In the genomic region with DNA sequence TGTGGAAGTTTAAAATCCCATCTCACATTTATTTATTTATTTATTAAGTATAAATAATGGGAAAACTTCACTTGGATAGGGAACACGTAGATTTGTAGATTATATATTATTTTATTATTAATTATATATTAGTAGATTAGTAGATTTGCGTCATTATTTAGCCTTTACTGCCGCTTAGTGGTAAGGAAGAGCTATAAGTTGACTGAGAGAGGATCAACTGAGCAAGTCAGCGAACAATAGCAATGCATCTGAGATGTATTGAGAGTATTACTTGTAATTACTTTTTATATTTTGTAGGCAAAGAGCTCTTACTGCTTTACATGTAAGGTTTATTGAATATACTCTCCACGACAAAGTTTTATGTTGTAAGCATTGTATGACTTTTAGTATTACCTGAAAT, we compare ENCODE assay signal across 8 cellular contexts.
DNase-seq lines count a peak whose midpoint lies in the region; ATAC-seq, FAIRE-seq and TF ChIP-seq lines count a peak whose summit lies in the region.

No MANE protein-coding gene starts in this region.

- ATAC-seq in HG03432 (IDR thresholded peaks at IDR 0.05; ENCODE audit: unreplicated experiment) (peak; percentile 67), GM12878 (0 out of 3 replicates have a peak, but pooled peaks have one; percentile 48)

- H2BK5ac ChIP-seq in mesenchymal stem cell (ENCODE audit: low read depth, low read length, poor library complexity, severe bottlenecking), result no peak overlapping the region

- H3K9me3 ChIP-seq in GM12878 (replicated peaks; ENCODE audit: control insufficient read depth, insufficient read depth, low read length) (no peaks in the 10 kb centered on the region), mesenchymal stem cell (ENCODE audit: control insufficient read depth, low read length) (no peaks in the 10 kb centered on the region)

- H3K4ac ChIP-seq in mesenchymal stem cell (ENCODE audit: low read depth in 1 of 2, low read length in 2 of 2), result no peak overlapping the region

- H3K79me2 ChIP-seq in GM12878 (ENCODE audit: control insufficient read depth, insufficient read depth, low read length), result no peaks in the 10 kb centered on the region

- TF ChIP-seq CTCF in GM12878 (IDR thresholded peaks at IDR 0.05 in 2 of 3, conservative IDR thresholded peaks at IDR 0.05 in 1 of 3; ENCODE audit: control insufficient read depth in 2 of 3, extremely low read depth in 1 of 3, insufficient read depth in 1 of 3, low read depth in 3 of 3, low read length in 3 of 3), result peak; percentile 39 to 54 (median 45); a peak in 5 of 6 replicates

- H3K4me3 ChIP-seq in GM12878 (no peak overlapping the region), mesenchymal stem cell (ENCODE audit: insufficient read depth in 1 of 2, low read depth in 1 of 2, low read length in 2 of 2) (no peak overlapping the region)

- H3K9ac ChIP-seq in GM12878 (ENCODE audit: control insufficient read depth, insufficient read depth, low read length) (no peak overlapping the region), mesenchymal stem cell (ENCODE audit: low read length) (no peak overlapping the region)

- no peak for FAIRE-seq in GM12878 (lab: Jason Lieb, UNC)

- H3K18ac ChIP-seq in mesenchymal stem cell (ENCODE audit: low read depth in 1 of 2, low read length in 2 of 2), result no peak overlapping the region

- H3K4me2 ChIP-seq in GM12878 (ENCODE audit: control insufficient read depth, insufficient read depth) (no peak overlapping the region), mesenchymal stem cell (ENCODE audit: low read length, poor library complexity, severe bottlenecking) (no peak overlapping the region)

- H3K27ac ChIP-seq in GM12878 (ENCODE audit: control insufficient read depth, insufficient read depth) (no peak overlapping the region), mesenchymal stem cell (ENCODE audit: low read length, poor library complexity, severe bottlenecking) (no peak overlapping the region)

- H3K27me3 ChIP-seq in GM12878 (replicated peaks in 1 of 2; ENCODE audit: control insufficient read depth in 2 of 2, insufficient read depth in 2 of 2, low read length in 1 of 2) (no peaks in the 10 kb centered on the region), mesenchymal stem cell (ENCODE audit: control insufficient read depth in 1 of 2, insufficient read depth in 1 of 2, low read length in 2 of 2) (peaks cover 5 to 8% of the 10 kb centered on the region in 2 experiments)

- no peak overlapping the region for H2AK5ac ChIP-seq in mesenchymal stem cell (ENCODE audit: low read length, severe bottlenecking)

- POLR2A ChIA-PET in GM12878 (lab: Charles Lee), result interaction anchor here (0.6 kb wide), 2 partner anchors 496 to 549 kb away, joined by 4 read pairs; no protein-coding TSS in a partner anchor

- WGBS in GM12878 (ENCODE audit: insufficient coverage, insufficient replicate concordance, low lambda C conversion rate, missing lambda C conversion rate), result 7% methylated on average over 5 of the region's 5 CpGs
- WGBS in mesenchymal stem cell, result 51% methylated on average over 4 of the region's 5 CpGs

- H2BK12ac ChIP-seq in mesenchymal stem cell (ENCODE audit: low read length in 2 of 2), result no peak overlapping the region

- in situ Hi-C loops in GM12878 (cut with MboI), result loop anchor here (5.0 to 25.0 kb wide), 5 partner anchors 1056 to 1756 kb away; a partner anchor contains a TSS

- CTCF ChIA-PET in GM12878 (lab: Yijun Ruan, JAX), result interaction anchor here (0.6 to 3.0 kb wide), 15 partner anchors 8 to 1886 kb away, joined by 3 to 59 read pairs (median 4); no protein-coding TSS in a partner anchor

- no peak overlapping the region for H3K23ac ChIP-seq in mesenchymal stem cell (ENCODE audit: low read length in 2 of 2)

- no peak overlapping the region for H2BK120ac ChIP-seq in mesenchymal stem cell (ENCODE audit: low read depth, low read length)

- H3K36me3 ChIP-seq in GM12878 (ENCODE audit: control insufficient read depth in 2 of 2, insufficient read depth in 2 of 2, low read length in 1 of 2) (no peaks in the 10 kb centered on the region), mesenchymal stem cell (ENCODE audit: control insufficient read depth in 1 of 2, insufficient read depth in 2 of 2, low read depth in 1 of 2, low read length in 2 of 2) (no peaks in the 10 kb centered on the region)

- RAD21 ChIA-PET in GM12878 (lab: Charles Lee; ENCODE audit: unreplicated experiment), result interaction anchor here (1.1 to 2.0 kb wide), 7 partner anchors 8 to 1886 kb away, joined by 3 to 15 read pairs (median 3); no protein-coding TSS in a partner anchor

- BruUV-seq in GM12878 (replicated peaks; lab: Mats Ljungman, UMichigan), result no TSS peak

- H2AFZ ChIP-seq in GM12878 (ENCODE audit: control insufficient read depth, low read depth, low read length) (no peak overlapping the region), mesenchymal stem cell (ENCODE audit: low read depth, low read length) (no peak overlapping the region)

- DNase-seq in Daoy (ENCODE audit: low read depth) (peak; percentile 10), GM12878 (ENCODE audit: low read depth, low spot score) (no peak), mesenchymal stem cell (peak; percentile 47), HuH-7 (ENCODE audit: low spot score) (no peak), NCI-H1930 (lab: John Stamatoyannopoulos, UW) (no peak), NCI-H2029 treated with DMSO at 0.1 percent for 48 hours (lab: John Stamatoyannopoulos, UW) (no peak)
- no peak for DNase-seq in activated effector memory CD4-positive, alpha-beta T cell treated with Interleukin-2 at 50 U/mL for 16 hours

- H3K14ac ChIP-seq in mesenchymal stem cell (ENCODE audit: low read length in 2 of 2), result no peak overlapping the region

- intact Hi-C loops in GM12878 (cut with micrococcal nuclease; ENCODE audit: unreplicated experiment), result loop anchor here (2.0 to 10.0 kb wide), 3 partner anchors 1246 to 1484 kb away; no protein-coding TSS in a partner anchor

- H4K20me1 ChIP-seq in GM12878 (ENCODE audit: control insufficient read depth, insufficient read depth), result no peaks in the 10 kb centered on the region

- H3K4me1 ChIP-seq in GM12878 (ENCODE audit: control insufficient read depth, insufficient read depth, low read length) (no peaks in the 10 kb centered on the region), mesenchymal stem cell (ENCODE audit: control insufficient read depth, insufficient read depth, low read depth, low read length) (no peaks in the 10 kb centered on the region)

- no peak overlapping the region for H4K91ac ChIP-seq in mesenchymal stem cell (ENCODE audit: low read length)

- TF ChIP-seq RAD21 in GM12878 (IDR thresholded peaks at IDR 0.05; ENCODE audit: insufficient read depth, low read depth, low read length), result peak; percentile 64

- no peak for TF ChIP-seq POLR2A in GM12878 (IDR thresholded peaks at IDR 0.05; ENCODE audit: low read depth, low read length)

- no peak for TF ChIP-seq EP300 in GM12878 (IDR thresholded peaks at IDR 0.05; ENCODE audit: borderline replicate concordance in 1 of 2, control insufficient read depth in 1 of 2, low read depth in 2 of 2, low read length in 2 of 2)

- no peak overlapping the region for H2BK15ac ChIP-seq in mesenchymal stem cell (ENCODE audit: low read depth, poor library complexity, severe bottlenecking)

- H3K79me1 ChIP-seq in mesenchymal stem cell (replicated peaks; ENCODE audit: low read length, poor library complexity, severe bottlenecking), result no peaks in the 10 kb centered on the region

- SMC1A ChIA-PET in GM12878 (lab: Charles Lee; ENCODE audit: uncharacterized antibody, unreplicated experiment), result interaction anchor here (1.2 to 2.9 kb wide), 2 partner anchors 1245 to 1247 kb away, joined by 5 to 33 read pairs; no protein-coding TSS in a partner anchor

- no peak overlapping the region for H4K8ac ChIP-seq in mesenchymal stem cell (ENCODE audit: low read length)

TF ChIP-seq in GM12878, 131 proteins besides CTCF, POLR2A, EP300 and RAD21:
- TF ChIP-seq ZNF384 (IDR thresholded peaks at IDR 0.05; ENCODE audit: borderline replicate concordance, low read depth, low read length) (no peak), SMC3 (IDR thresholded peaks at IDR 0.05; ENCODE audit: borderline replicate concordance, low read length) (peak; percentile 52; the same call in 1 of the 2 replicates)

Comparison
In these comparisons a context has a peak if more than half of its experiments do, and no peak if none do; other contexts are left out.
1. DNase-seq: peak in Daoy (single experiment) and mesenchymal stem cell (single experiment); none in GM12878 (single experiment), HuH-7 (single experiment), activated effector memory CD4-positive, alpha-beta T cell treated with Interleukin-2 at 50 U/mL for 16 hours (single experiment), NCI-H1930 (0 of 2) and NCI-H2029 treated with DMSO at 0.1 percent for 48 hours (single experiment).